Comparison of ENCODE assay signal across 15 cellular contexts in the genomic region with DNA sequence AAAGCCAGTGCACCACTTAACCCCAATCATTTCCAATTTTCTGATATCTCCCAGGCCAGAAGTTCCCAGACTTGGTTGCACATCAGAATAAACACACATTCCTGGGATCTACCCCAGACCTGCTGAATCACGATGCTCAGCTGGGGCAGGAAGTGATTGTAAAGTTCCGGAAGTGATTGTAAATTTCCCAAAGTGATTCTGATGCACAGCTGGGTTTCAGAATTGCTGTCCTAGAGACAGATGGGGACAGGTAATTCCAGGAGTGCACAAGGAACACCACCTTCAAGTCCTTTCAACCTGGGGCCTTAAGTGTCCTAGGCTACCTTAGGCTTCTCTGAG.
DNase-seq lines count a peak whose midpoint lies in the region; ATAC-seq and TF ChIP-seq lines count a peak whose summit lies in the region.
"Had no signal": no experiment of that assay in that cellular context is flagged by ENCODE, and none has a peak within 500 bp of the region (broad histone marks: within the 10 kb centered on the region; RNA-seq: fewer than 3 reads in every experiment).

No MANE protein-coding gene starts in this region.

- H3K27me3 ChIP-seq in DOHH2 (ENCODE audit: control insufficient read depth, low read length) (no peaks in the 10 kb centered on the region), parathyroid adenoma (ENCODE audit: control insufficient read depth, insufficient read depth, low read length) (no peaks in the 10 kb centered on the region)
- H3K27me3 ChIP-seq: pancreas had no signal

- no peaks in the 10 kb centered on the region for H3K9me3 Mint-ChIP-seq in stimulated activated memory B cell treated with anti-CD40 and anti-IgM and Interleukin-4, amounts not matched to agents 10 μg/mL and 1 μg/mL and 100 μg/mL, for 72 hours
- no peaks in the 10 kb centered on the region for H3K9me3 Mint-ChIP-seq in activated CD8-positive, alpha-beta memory T cell treated with anti-CD3 and anti-CD28 coated beads, Interleukin-2, amount 10 ng/mL, durations not matched to agents 7 days and 5 days (ENCODE audit: low read depth)

- CTCF ChIA-PET in activated CD8-positive, alpha-beta memory T cell treated with anti-CD3 and anti-CD28 coated beads, Interleukin-2, amount 10 ng/mL, durations not matched to agents 7 days and 5 days (lab: Charles Lee), result no interaction called here

- no peaks in the 10 kb centered on the region for H3F3A ChIP-seq in DOHH2 (ENCODE audit: control insufficient read depth, insufficient read depth)

- no peak for ATAC-seq in HG03378 (IDR thresholded peaks at IDR 0.05; ENCODE audit: unreplicated experiment)
- ATAC-seq in stimulated activated memory B cell treated with anti-CD40 and anti-IgM and Interleukin-4, amounts not matched to agents 10 μg/mL and 1 μg/mL and 100 μg/mL, for 72 hours, result no peak
- ATAC-seq in activated CD8-positive, alpha-beta memory T cell treated with anti-CD3 and anti-CD28 coated beads, Interleukin-2, amount 10 ng/mL, durations not matched to agents 7 days and 5 days, result no peak

- H3K79me2 ChIP-seq in DOHH2 (ENCODE audit: control insufficient read depth, low read length) (no peaks in the 10 kb centered on the region), parathyroid adenoma (no peaks in the 10 kb centered on the region)

- H3K9ac ChIP-seq in parathyroid adenoma, result no peak overlapping the region

- TF ChIP-seq CTCF in DOHH2 (IDR thresholded peaks at IDR 0.05; ENCODE audit: low read depth, low read length, poor library complexity, severe bottlenecking) (no peak), coronary artery (IDR thresholded peaks at IDR 0.05) (no peak), parathyroid adenoma (IDR thresholded peaks at IDR 0.05) (no peak)

- no peak overlapping the region for H3K4me3 Mint-ChIP-seq in stimulated activated memory B cell treated with anti-CD40 and anti-IgM and Interleukin-4, amounts not matched to agents 10 μg/mL and 1 μg/mL and 100 μg/mL, for 72 hours
- no peak overlapping the region for H3K4me3 Mint-ChIP-seq in activated CD8-positive, alpha-beta memory T cell treated with anti-CD3 and anti-CD28 coated beads, Interleukin-2, amount 10 ng/mL, durations not matched to agents 7 days and 5 days

- H3K36me3 ChIP-seq in DOHH2 (ENCODE audit: control insufficient read depth, low read length) (no peaks in the 10 kb centered on the region), parathyroid adenoma (ENCODE audit: control insufficient read depth, insufficient read depth, low read length) (no peaks in the 10 kb centered on the region)
- H3K36me3 ChIP-seq: pancreas had no signal

- peaks cover 7% of the 10 kb centered on the region for H3K27me3 Mint-ChIP-seq in stimulated activated memory B cell treated with anti-CD40 and anti-IgM and Interleukin-4, amounts not matched to agents 10 μg/mL and 1 μg/mL and 100 μg/mL, for 72 hours
- H3K27me3 Mint-ChIP-seq in activated CD8-positive, alpha-beta memory T cell treated with anti-CD3 and anti-CD28 coated beads, Interleukin-2, amount 10 ng/mL, durations not matched to agents 7 days and 5 days, result peaks cover 22% of the 10 kb centered on the region

- H3K4me3 ChIP-seq in DOHH2 (ENCODE audit: low read length) (peak overlapping the region; percentile 11), coronary artery (no peak overlapping the region), parathyroid adenoma (ENCODE audit: low read depth, low read length) (no peak overlapping the region)
- H3K4me3 ChIP-seq: pancreas had no signal

- H3K27ac Mint-ChIP-seq in stimulated activated memory B cell treated with anti-CD40 and anti-IgM and Interleukin-4, amounts not matched to agents 10 μg/mL and 1 μg/mL and 100 μg/mL, for 72 hours, result no peak overlapping the region
- no peak overlapping the region for H3K27ac Mint-ChIP-seq in activated CD8-positive, alpha-beta memory T cell treated with anti-CD3 and anti-CD28 coated beads, Interleukin-2, amount 10 ng/mL, durations not matched to agents 7 days and 5 days

- H3K4me2 ChIP-seq in DOHH2 (ENCODE audit: low read length) (peak overlapping the region; percentile 26; the same call in 1 of the 2 replicates), parathyroid adenoma (ENCODE audit: low read length) (no peak overlapping the region)

- H3K9me3 ChIP-seq in DOHH2 (ENCODE audit: control insufficient read depth, insufficient read depth, low read length), result no peaks in the 10 kb centered on the region; the same call in 1 of the 2 replicates
- no peaks in the 10 kb centered on the region for H3K9me3 ChIP-seq in parathyroid adenoma (ENCODE audit: control insufficient read depth, low read length)
- H3K9me3 ChIP-seq: pancreas had no signal

- peak; percentile 58 for DNase-seq in NCI-H2171 (lab: John Stamatoyannopoulos, UW)
- no peak for DNase-seq in coronary artery (ENCODE audit: low spot score)
- DNase-seq in activated CD8-positive, alpha-beta memory T cell treated with anti-CD3 and anti-CD28 coated beads, Interleukin-2, amount 10 ng/mL, durations not matched to agents 7 days and 5 days, result no peak
- no peak for DNase-seq in iPS-NIHi7 (ENCODE audit: extremely low spot score)
- DNase-seq: activated naive CD4-positive, alpha-beta T cell treated with Interleukin-2 at 50 U/mL for 16 hours; effector CD8-positive, alpha-beta T cell; pancreas; stimulated activated CD4-positive, alpha-beta T cell treated with anti-CD3 and anti-CD28 coated beads, Interleukin-12 subunit alpha, Interleukin-12 subunit beta, amount 100 ng/mL, for 4 hours; substantia nigra had no signal

- H3K4me1 Mint-ChIP-seq in stimulated activated memory B cell treated with anti-CD40 and anti-IgM and Interleukin-4, amounts not matched to agents 10 μg/mL and 1 μg/mL and 100 μg/mL, for 72 hours, result no peaks in the 10 kb centered on the region
- no peaks in the 10 kb centered on the region for H3K4me1 Mint-ChIP-seq in activated CD8-positive, alpha-beta memory T cell treated with anti-CD3 and anti-CD28 coated beads, Interleukin-2, amount 10 ng/mL, durations not matched to agents 7 days and 5 days

- H3K4me1 ChIP-seq in DOHH2 (ENCODE audit: control insufficient read depth, low read length), result peaks cover 12% of the 10 kb centered on the region
- H3K4me1 ChIP-seq in parathyroid adenoma, result peaks cover 35% of the 10 kb centered on the region
- H3K4me1 ChIP-seq: pancreas had no signal

- no peaks in the 10 kb centered on the region for H3K9me2 ChIP-seq in DOHH2 (replicated peaks; ENCODE audit: control insufficient read depth, low read length)

- no peaks in the 10 kb centered on the region for H3K36me3 Mint-ChIP-seq in stimulated activated memory B cell treated with anti-CD40 and anti-IgM and Interleukin-4, amounts not matched to agents 10 μg/mL and 1 μg/mL and 100 μg/mL, for 72 hours
- H3K36me3 Mint-ChIP-seq in activated CD8-positive, alpha-beta memory T cell treated with anti-CD3 and anti-CD28 coated beads, Interleukin-2, amount 10 ng/mL, durations not matched to agents 7 days and 5 days, result no peaks in the 10 kb centered on the region
- H3K36me3 Mint-ChIP-seq: brain had no signal

- no peaks in the 10 kb centered on the region for H4K20me1 ChIP-seq in DOHH2 (ENCODE audit: control insufficient read depth, insufficient read depth, low read depth, low read length)

- H2AFZ ChIP-seq in parathyroid adenoma, result no peak overlapping the region

- H3K27ac ChIP-seq in DOHH2 (ENCODE audit: low read depth, low read length) (no peak overlapping the region), coronary artery (peak overlapping the region; percentile 0 to 5), parathyroid adenoma (peak overlapping the region; percentile 70)
- H3K27ac ChIP-seq: pancreas, VCaP had no signal
